8 cellular contexts compared by ENCODE assay signal in the genomic region with DNA sequence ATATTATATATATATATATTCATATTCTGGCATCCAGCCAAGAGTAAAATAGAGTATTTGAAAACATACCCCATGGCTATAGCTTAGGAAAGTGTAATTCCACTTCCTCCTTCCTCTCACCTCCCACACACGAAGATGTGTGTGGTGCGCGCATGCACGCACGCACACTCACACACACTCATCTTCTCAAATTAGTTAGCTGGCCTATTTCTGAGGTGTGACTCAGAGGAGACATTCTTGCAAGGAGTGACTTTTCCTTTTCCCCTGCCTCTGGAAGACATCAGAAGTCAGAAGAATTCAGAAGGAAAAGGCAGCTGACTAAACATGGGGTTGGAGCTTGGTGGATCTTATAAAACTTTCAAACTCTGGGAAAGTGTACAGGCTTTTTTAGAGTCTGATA. TPM values are rescaled to one million over a fixed set of nuclear protein-coding genes. Genes with fewer than 3 reads are reported as not detected.
DNase-seq lines count a peak whose midpoint lies in the region; ATAC-seq, FAIRE-seq and TF ChIP-seq lines count a peak whose summit lies in the region.

No MANE protein-coding gene starts in this region.

- H3K79me2 ChIP-seq in GM12878 (ENCODE audit: control insufficient read depth, insufficient read depth, low read length): no peaks in the 10 kb centered on the region
- no peaks in the 10 kb centered on the region for H3K79me2 ChIP-seq in osteoblast (ENCODE audit: insufficient read depth, low read length)

- POLR2A ChIA-PET in GM12878 (lab: Charles Lee): no interaction called here

- in situ Hi-C loops in GM12878 (cut with MboI) (no loop called here), transverse colon (cut with MboI; ENCODE audit: low pct_ligation_motif_present in 1 of 4, low pct_unique_long_range_greater_than_20kb in 1 of 4, low sequenced_read_pairs in 3 of 4) (no loop called here)

- no peak for TF ChIP-seq CTCF in GM12878 (IDR thresholded peaks at IDR 0.05 in 2 of 3, conservative IDR thresholded peaks at IDR 0.05 in 1 of 3; ENCODE audit: control insufficient read depth in 2 of 3, extremely low read depth in 1 of 3, insufficient read depth in 1 of 3, low read depth in 3 of 3, low read length in 3 of 3)
- no peak for TF ChIP-seq CTCF in osteoblast (IDR thresholded peaks at IDR 0.05; ENCODE audit: extremely low read depth, low read depth, low read length)
- no peak for TF ChIP-seq CTCF in transverse colon (IDR thresholded peaks at IDR 0.05)
- no peak for TF ChIP-seq CTCF in spleen (IDR thresholded peaks at IDR 0.05 in 8 of 11, conservative IDR thresholded peaks at IDR 0.05 in 3 of 11)

- H4K20me1 ChIP-seq in GM12878 (ENCODE audit: control insufficient read depth, insufficient read depth) (no peaks in the 10 kb centered on the region), osteoblast (ENCODE audit: insufficient read depth, low read length) (no peaks in the 10 kb centered on the region)

- CTCF ChIA-PET in GM12878 (lab: Yijun Ruan, JAX): interaction anchor here (0.8 to 1.8 kb wide), 7 partner anchors 24 to 495 kb away, joined by 3 to 10 read pairs (median 5); no protein-coding TSS in a partner anchor

- DNase-seq in GM12891 (ENCODE audit: insufficient read length, low spot score) (no peak), GM12878 (ENCODE audit: low read depth, low spot score) (no peak), osteoblast (ENCODE audit: insufficient read length, low spot score, missing footprints) (peak; percentile 60), transverse colon (no peak), hippocampal formation (lab: John Stamatoyannopoulos, UW) (no peak), NCI-H1048 (lab: John Stamatoyannopoulos, UW) (no peak), spleen (no peak)

- H3K4me2 ChIP-seq in GM12878 (ENCODE audit: control insufficient read depth, insufficient read depth): peak overlapping the region; percentile 22; the same call in 1 of the 2 replicates
- peak overlapping the region; percentile 18 for H3K4me2 ChIP-seq in osteoblast (ENCODE audit: insufficient read depth, low read length)

- RAD21 ChIA-PET in GM12878 (lab: Charles Lee; ENCODE audit: unreplicated experiment): interaction anchor here (1.2 to 1.8 kb wide), 2 partner anchors 24 to 291 kb away, joined by 3 to 6 read pairs; no protein-coding TSS in a partner anchor

- H3K4me1 ChIP-seq in GM12878 (ENCODE audit: control insufficient read depth, insufficient read depth, low read length) (peaks cover 13% of the 10 kb centered on the region), osteoblast (ENCODE audit: insufficient read depth, low read length) (peaks cover 22% of the 10 kb centered on the region), transverse colon (peaks cover 0 to 10% (median 5%) of the 10 kb centered on the region in 4 donors), spleen (peaks cover 0 to 30% (median 1%) of the 10 kb centered on the region in 6 donors)

- TF ChIP-seq RAD21 in GM12878 (IDR thresholded peaks at IDR 0.05; ENCODE audit: insufficient read depth, low read depth, low read length): no peak

- SMC1A ChIA-PET in GM12878 (lab: Charles Lee; ENCODE audit: uncharacterized antibody, unreplicated experiment): interaction anchor here (0.7 to 1.4 kb wide), 8 partner anchors 9 to 491 kb away, joined by 3 to 4 read pairs (median 3); no protein-coding TSS in a partner anchor

- H3K27ac ChIP-seq in GM12878 (ENCODE audit: control insufficient read depth, insufficient read depth) (no peak overlapping the region; the same call in 1 of the 2 replicates), osteoblast (ENCODE audit: low read depth, low read length) (peak overlapping the region; percentile 43), transverse colon (no peak overlapping the region), spleen (peak overlapping the region in 2 of 8 donors; percentile 13 to 27)

- ATAC-seq in HG03045 (IDR thresholded peaks at IDR 0.05; ENCODE audit: unreplicated experiment) (peak; percentile 34), GM12878 (no peak)

- intact Hi-C loops in GM12878 (cut with micrococcal nuclease; ENCODE audit: unreplicated experiment) (no loop called here), transverse colon (cut with DNase I; ENCODE audit: low total_unique reads) (no loop called here), spleen (cut with DNase I; ENCODE audit: low total_unique reads) (no loop called here)

- no peak for TF ChIP-seq EP300 in GM12878 (IDR thresholded peaks at IDR 0.05; ENCODE audit: borderline replicate concordance in 1 of 2, control insufficient read depth in 1 of 2, low read depth in 2 of 2, low read length in 2 of 2)
- TF ChIP-seq EP300 in transverse colon (IDR thresholded peaks at IDR 0.05; ENCODE audit: low read depth): no peak

- no peaks in the 10 kb centered on the region for H3K36me3 ChIP-seq in GM12878 (ENCODE audit: control insufficient read depth in 2 of 2, insufficient read depth in 2 of 2, low read length in 1 of 2)
- H3K36me3 ChIP-seq in osteoblast (ENCODE audit: insufficient read depth, low read length): no peaks in the 10 kb centered on the region
- no peaks in the 10 kb centered on the region for H3K36me3 ChIP-seq in transverse colon
- H3K36me3 ChIP-seq in spleen: no peaks in the 10 kb centered on the region

- no peaks in the 10 kb centered on the region for H3K27me3 ChIP-seq in GM12878 (replicated peaks in 1 of 2; ENCODE audit: control insufficient read depth in 2 of 2, insufficient read depth in 2 of 2, low read length in 1 of 2)
- H3K27me3 ChIP-seq in osteoblast (ENCODE audit: insufficient read depth, low read length): no peaks in the 10 kb centered on the region
- peaks cover 4% of the 10 kb centered on the region for H3K27me3 ChIP-seq in transverse colon
- H3K27me3 ChIP-seq in spleen (replicated peaks in 1 of 7): peaks cover 0 to 28% (median 0%) of the 10 kb centered on the region in 7 donors

- 2% methylated on average over 5 of the region's 5 CpGs for WGBS in GM12878 (ENCODE audit: insufficient coverage, insufficient replicate concordance, low lambda C conversion rate, missing lambda C conversion rate)
- WGBS in transverse colon (ENCODE audit: low coverage in 1 of 2), 2 donors: 59% methylated on average over 5 of the region's 5 CpGs; no CpG with 5 or more reads in 1 of the 2 donors
- 53 to 59% (median 55%) methylated on average over 5 of the region's 5 CpGs for WGBS in spleen, 5 donors

- TF ChIP-seq POLR2A in GM12891 (IDR thresholded peaks at IDR 0.05; ENCODE audit: low read depth, low read length): no peak
- TF ChIP-seq POLR2A in GM12878 (IDR thresholded peaks at IDR 0.05; ENCODE audit: low read depth, low read length): no peak
- TF ChIP-seq POLR2A in transverse colon (IDR thresholded peaks at IDR 0.05): no peak
- TF ChIP-seq POLR2A in spleen (IDR thresholded peaks at IDR 0.05): no peak

- H2AFZ ChIP-seq in GM12878 (ENCODE audit: control insufficient read depth, low read depth, low read length): no peak overlapping the region
- H2AFZ ChIP-seq in osteoblast (ENCODE audit: low read length): no peak overlapping the region

- H3K9me3 ChIP-seq in GM12878 (replicated peaks; ENCODE audit: control insufficient read depth, insufficient read depth, low read length): no peaks in the 10 kb centered on the region
- no peaks in the 10 kb centered on the region for H3K9me3 ChIP-seq in osteoblast (ENCODE audit: low read depth, low read length)
- H3K9me3 ChIP-seq in transverse colon: no peaks in the 10 kb centered on the region
- no peaks in the 10 kb centered on the region for H3K9me3 ChIP-seq in spleen

- peak; percentile 91 for FAIRE-seq in GM12891 (lab: Jason Lieb, UNC)
- no peak for FAIRE-seq in GM12878 (lab: Jason Lieb, UNC)

- no TSS peak for BruUV-seq in GM12878 (replicated peaks; lab: Mats Ljungman, UMichigan)

- H3K4me3 ChIP-seq in GM12878 (no peak overlapping the region), osteoblast (ENCODE audit: insufficient read depth, low read length) (no peak overlapping the region), transverse colon (no peak overlapping the region), spleen (no peak overlapping the region)

- H3K9ac ChIP-seq in GM12878 (ENCODE audit: control insufficient read depth, insufficient read depth, low read length): no peak overlapping the region

TF ChIP-seq in GM12891, 5 proteins besides CTCF, POLR2A, EP300 and RAD21:
- TF ChIP-seq TAF1 (IDR thresholded peaks at IDR 0.05; ENCODE audit: low read depth, low read length) (no peak), POU2F2 (IDR thresholded peaks at IDR 0.05; ENCODE audit: low read depth, low read length) (0 out of 2 replicates have a peak, but pooled peaks have one; percentile 37), SPI1 (IDR thresholded peaks at IDR 0.05; ENCODE audit: low read depth, low read length) (peak; percentile 86), PAX5 (IDR thresholded peaks at IDR 0.05; ENCODE audit: insufficient read depth, low read length, severe bottlenecking) (no peak), POLR2AphosphoS5 (IDR thresholded peaks at IDR 0.05; ENCODE audit: low read depth, low read length) (no peak)
TF ChIP-seq in GM12891: peak in this region for 2.

RNA-seq across cellular contexts. Expression of a gene that starts 8.8 kb away (rescaled TPM):
- 0.39 TPM for polyA plus RNA-seq in GM12891 (2012; ENCODE audit: low read depth, missing spikeins)
- not detected in 2 replicates for total RNA-seq in GM12878 (2013; cell fraction: nucleolus; rRNA removed)
- not detected in 2 replicates for total RNA-seq in GM12878 (2014; rRNA removed)
- not detected in 2 replicates for total RNA-seq in GM12878 (2014; rRNA removed; fragmentation: Illumina TruSeq; extraction: Trizol)
- total RNA-seq in GM12878 (2021): not detected in 2 replicates
- polyA plus RNA-seq in GM12878 (2011; ENCODE audit: low read depth): not detected
- polyA plus RNA-seq in GM12878 (2011; rRNA removed): 0.03 and 0.09 TPM in 2 replicates
- polyA plus RNA-seq in GM12878 (2011; cell fraction: cytosol; rRNA removed): not detected in 2 replicates
- polyA plus RNA-seq in GM12878 (2011; cell fraction: nucleus; rRNA removed): 0.13 and 0.22 TPM in 2 replicates
- polyA plus RNA-seq in GM12878 (2012): 0.01 and 0.23 TPM in 2 replicates
- not detected in 2 replicates for polyA plus RNA-seq in GM12878 (2014; fragmentation: Illumina TruSeq; extraction: Trizol)
- polyA plus RNA-seq in GM12878 (2014; fragmentation: Nextera tagmentation; extraction: Ambion mirVana): not detected
- not detected in 2 replicates for polyA plus RNA-seq in GM12878 (2014; rRNA removed)
- not detected for polyA plus RNA-seq in GM12878 (2016; fragmentation: Nextera tagmentation; extraction: Ambion mirVana)
- 0.07 TPM in 1 of 2 replicates, not detected in the other for polyA minus RNA-seq in GM12878 (2011; rRNA and poly(A)+ RNA removed)
- not detected in 2 replicates for polyA minus RNA-seq in GM12878 (2011; cell fraction: cytosol; rRNA and poly(A)+ RNA removed)
- polyA minus RNA-seq in GM12878 (2011; cell fraction: nucleus; rRNA and poly(A)+ RNA removed): not detected in 2 replicates
- total RNA-seq in osteoblast: 0.59 and 1.1 TPM in 2 replicates
- 1 to 10 TPM in 3 of 4 donors, under 1 TPM in 1; 0.80 to 6.2 (median 1.5) TPM for total RNA-seq in transverse colon
- total RNA-seq in spleen: 10 to 100 TPM; 15.3 to 48.3 (median 33.1) TPM
- polyA plus RNA-seq in spleen: 1 to 10 TPM; 1.8 to 3.7 (median 1.9) TPM
